In the genomic region with DNA sequence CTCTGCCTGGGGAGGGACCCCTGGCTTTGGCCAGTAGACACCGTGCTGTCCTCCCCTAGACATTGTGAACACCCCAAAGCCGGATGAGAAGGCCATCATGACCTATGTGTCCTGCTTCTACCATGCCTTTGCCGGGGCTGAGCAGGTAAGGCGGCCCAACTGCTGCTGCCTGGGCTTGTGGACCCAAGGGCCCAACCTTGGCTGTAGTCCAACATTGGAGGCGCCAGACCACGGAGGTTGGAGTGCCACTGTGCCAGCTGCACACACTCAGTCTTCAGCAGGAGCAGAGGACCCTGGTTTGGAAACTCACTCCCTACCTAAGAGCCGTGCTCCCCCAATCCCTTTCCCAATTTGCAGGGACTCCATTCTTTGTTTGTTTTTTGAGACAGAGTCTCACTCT, we compare ENCODE assay signal across 25 cellular contexts. TPM values are rescaled to one million over a fixed set of nuclear protein-coding genes. Genes with fewer than 3 reads are reported as not detected.
"Had no signal": no experiment of that assay in that cellular context is flagged by ENCODE, and none has a peak within 500 bp of the region (broad histone marks: within the 10 kb centered on the region; RNA-seq: fewer than 3 reads in every experiment).

No MANE protein-coding gene starts in this region.

- H3K36me3 Mint-ChIP-seq: activated naive CD4-positive, alpha-beta T cell treated with anti-CD3 and anti-CD28 coated beads, Interleukin-2, amount 10 ng/mL, durations not matched to agents 7 days and 5 days; naive thymus-derived CD4-positive, alpha-beta T cell; stimulated activated memory B cell treated with anti-CD40 and anti-IgM and Interleukin-4, amounts not matched to agents 10 μg/mL and 1 μg/mL and 100 μg/mL, for 72 hours had no signal

- H3K4me1 Mint-ChIP-seq: stimulated activated memory B cell treated with anti-CD40 and anti-IgM and Interleukin-4, amounts not matched to agents 10 μg/mL and 1 μg/mL and 100 μg/mL, for 72 hours had no signal

- H3K9me3 ChIP-seq: neutrophil, sigmoid colon, testis, upper lobe of right lung had no signal

- H3K27ac ChIP-seq: brain microvascular endothelial cell, coronary artery, foreskin keratinocyte, neutrophil, parathyroid adenoma, sigmoid colon, testis, upper lobe of right lung had no signal

- H3K4me1 ChIP-seq: foreskin keratinocyte had no signal

- H3K36me3 ChIP-seq: brain microvascular endothelial cell, neutrophil, sigmoid colon, upper lobe of right lung had no signal

- H3K9me3 Mint-ChIP-seq: activated CD4-positive, alpha-beta T cell treated with anti-CD3 and anti-CD28 coated beads, Interleukin-2, amount 10 ng/mL, durations not matched to agents 24 days and 14 days; activated CD8-positive, alpha-beta T cell treated with anti-CD3 and anti-CD28 coated beads for 36 hours; activated naive CD4-positive, alpha-beta T cell treated with anti-CD3 and anti-CD28 coated beads, Interleukin-2, amount 10 ng/mL, durations not matched to agents 7 days and 5 days; activated naive CD8-positive, alpha-beta T cell treated with anti-CD3 and anti-CD28 coated beads, Interleukin-2, amount 50 U/mL, for 24 hours; activated T-cell treated with anti-CD3 and anti-CD28 coated beads, Interleukin-2, amount 50 U/mL, for 24 hours; naive thymus-derived CD4-positive, alpha-beta T cell; stimulated activated memory B cell treated with anti-CD40 and anti-IgM and Interleukin-4, amounts not matched to agents 10 μg/mL and 1 μg/mL and 100 μg/mL, for 72 hours had no signal

- H3K4me3 Mint-ChIP-seq: activated CD4-positive, alpha-beta T cell treated with anti-CD3 and anti-CD28 coated beads, Interleukin-2, amount 10 ng/mL, durations not matched to agents 24 days and 14 days; activated CD8-positive, alpha-beta T cell treated with anti-CD3 and anti-CD28 coated beads for 36 hours; activated naive CD4-positive, alpha-beta T cell treated with anti-CD3 and anti-CD28 coated beads, Interleukin-2, amount 10 ng/mL, durations not matched to agents 7 days and 5 days; activated naive CD8-positive, alpha-beta T cell treated with anti-CD3 and anti-CD28 coated beads, Interleukin-2, amount 50 U/mL, for 24 hours; activated T-cell treated with anti-CD3 and anti-CD28 coated beads, Interleukin-2, amount 50 U/mL, for 24 hours; naive thymus-derived CD4-positive, alpha-beta T cell; stimulated activated memory B cell treated with anti-CD40 and anti-IgM and Interleukin-4, amounts not matched to agents 10 μg/mL and 1 μg/mL and 100 μg/mL, for 72 hours had no signal

- H3K79me2 ChIP-seq: parathyroid adenoma had no signal

- H3K9ac ChIP-seq: parathyroid adenoma had no signal

- H3K4me3 ChIP-seq: coronary artery, sigmoid colon, testis, upper lobe of right lung had no signal

- ATAC-seq: activated CD8-positive, alpha-beta T cell treated with anti-CD3 and anti-CD28 coated beads for 36 hours; activated naive CD8-positive, alpha-beta T cell treated with anti-CD3 and anti-CD28 coated beads, Interleukin-2, amount 50 U/mL, for 24 hours; foreskin keratinocyte; left cardiac atrium; naive thymus-derived CD4-positive, alpha-beta T cell; stimulated activated memory B cell treated with anti-CD40 and anti-IgM and Interleukin-4, amounts not matched to agents 10 μg/mL and 1 μg/mL and 100 μg/mL, for 72 hours; upper lobe of right lung had no signal

- H2AFZ ChIP-seq: parathyroid adenoma had no signal

- DNase-seq: activated CD4-positive, alpha-beta T cell treated with anti-CD3 and anti-CD28 coated beads, Interleukin-2, amount 10 ng/mL, durations not matched to agents 24 days and 14 days; activated CD8-positive, alpha-beta T cell treated with anti-CD3 and anti-CD28 coated beads for 36 hours; activated effector memory CD4-positive, alpha-beta T cell treated with Interleukin-2 at 50 U/mL for 16 hours; activated naive CD4-positive, alpha-beta T cell treated with anti-CD3 and anti-CD28 coated beads, Interleukin-2, amount 10 ng/mL, durations not matched to agents 7 days and 5 days; activated naive CD8-positive, alpha-beta T cell treated with anti-CD3 and anti-CD28 coated beads, Interleukin-2, amount 50 U/mL, for 24 hours; activated T-cell treated with anti-CD3 and anti-CD28 coated beads, Interleukin-2, amount 50 U/mL, for 24 hours; aorta; brain microvascular endothelial cell; central memory CD4-positive, alpha-beta T cell; foreskin keratinocyte; glutamatergic neuron; hippocampal formation; left cardiac atrium; mesendoderm; naive thymus-derived CD4-positive, alpha-beta T cell; sigmoid colon; stimulated activated CD4-positive, alpha-beta T cell treated with anti-CD3 and anti-CD28 coated beads, Interleukin-4, amount 100 ng/mL, for 4 hours; testis; upper lobe of right lung had no signal

- H3K27me3 ChIP-seq: brain microvascular endothelial cell, sigmoid colon, testis had no signal

- H3K27ac Mint-ChIP-seq: activated CD4-positive, alpha-beta T cell treated with anti-CD3 and anti-CD28 coated beads, Interleukin-2, amount 10 ng/mL, durations not matched to agents 24 days and 14 days; activated CD8-positive, alpha-beta T cell treated with anti-CD3 and anti-CD28 coated beads for 36 hours; activated naive CD4-positive, alpha-beta T cell treated with anti-CD3 and anti-CD28 coated beads, Interleukin-2, amount 10 ng/mL, durations not matched to agents 7 days and 5 days; activated naive CD8-positive, alpha-beta T cell treated with anti-CD3 and anti-CD28 coated beads, Interleukin-2, amount 50 U/mL, for 24 hours; activated T-cell treated with anti-CD3 and anti-CD28 coated beads, Interleukin-2, amount 50 U/mL, for 24 hours; naive thymus-derived CD4-positive, alpha-beta T cell; stimulated activated memory B cell treated with anti-CD40 and anti-IgM and Interleukin-4, amounts not matched to agents 10 μg/mL and 1 μg/mL and 100 μg/mL, for 72 hours had no signal

RNA-seq across cellular contexts. Expression of a gene that starts 9.4 kb away (rescaled TPM):
- total RNA-seq: epithelial cell of proximal tubule, foreskin keratinocyte, lower leg skin, upper lobe of right lung had no signal
